Comparison of ENCODE assay signal across 23 cellular contexts in the genomic region with DNA sequence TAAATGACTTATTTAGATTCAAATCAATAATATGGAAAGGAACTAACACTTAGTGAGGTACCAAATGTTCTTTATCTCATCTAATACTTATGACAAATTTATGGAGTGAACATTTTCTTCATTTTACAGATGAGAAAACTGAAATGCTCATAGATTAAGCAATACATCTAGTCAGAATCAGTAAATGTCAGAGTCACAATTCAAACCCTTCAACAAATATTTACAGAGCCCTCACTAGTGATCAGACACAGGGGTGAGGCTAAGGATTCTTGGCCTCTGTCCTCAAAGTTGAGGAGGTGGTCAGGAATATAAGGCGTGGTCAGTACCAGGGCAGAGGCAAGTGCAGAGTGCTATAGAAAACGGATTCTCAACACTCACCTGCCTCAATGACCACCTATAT. TPM values are rescaled to one million over a fixed set of nuclear protein-coding genes. Genes with fewer than 3 reads are reported as not detected.
"Had no signal": no experiment of that assay in that cellular context is flagged by ENCODE, and none has a peak within 500 bp of the region (broad histone marks: within the 10 kb centered on the region; RNA-seq: fewer than 3 reads in every experiment).

No MANE protein-coding gene starts in this region.

- FAIRE-seq: colon, endothelial cell of umbilical vein, frontal cortex, kidney had no signal

- ATAC-seq: foreskin keratinocyte, gastroesophageal sphincter, heart left ventricle, left ventricle myocardium superior, mucosa of descending colon had no signal

- H3K9me3 ChIP-seq: lower lobe of right lung had no signal

- H3K4me2 ChIP-seq: hepatocyte had no signal

- H3K4me3 ChIP-seq: coronary artery, dorsolateral prefrontal cortex, esophagus muscularis mucosa, gastroesophageal sphincter, heart left ventricle, hepatocyte, lower lobe of right lung, mucosa of descending colon had no signal

- H3K4me1 Mint-ChIP-seq: immature natural killer cell, mesothelial cell of epicardium had no signal

- DNase-seq: dermis blood vessel endothelial cell; dorsolateral prefrontal cortex; effector CD4-positive, alpha-beta T cell; effector memory CD4-positive, alpha-beta T cell; foreskin keratinocyte; heart left ventricle; hypothalamus; immature natural killer cell; islet precursor cell; kidney; kidney glomerular epithelial cell; left ventricle myocardium superior; lower lobe of right lung; mesenchymal stem cell; mucosa of descending colon had no signal

- H3K27ac Mint-ChIP-seq: immature natural killer cell, mesothelial cell of epicardium had no signal

- H3K4me3 Mint-ChIP-seq: immature natural killer cell, mesothelial cell of epicardium had no signal

- H3K27me3 ChIP-seq: dorsolateral prefrontal cortex, esophagus muscularis mucosa, gastroesophageal sphincter, heart left ventricle, hepatocyte had no signal

- H3K4me1 ChIP-seq: esophagus muscularis mucosa, foreskin keratinocyte, gastroesophageal sphincter, heart left ventricle, lower lobe of right lung had no signal

- H3K79me2 ChIP-seq: hepatocyte had no signal

- H3K27ac ChIP-seq: coronary artery, dorsolateral prefrontal cortex, esophagus muscularis mucosa, foreskin keratinocyte, gastroesophageal sphincter, heart left ventricle, hepatocyte, lower lobe of right lung had no signal

- H2AFZ ChIP-seq: hepatocyte had no signal

- H3K36me3 ChIP-seq: esophagus muscularis mucosa, gastroesophageal sphincter, heart left ventricle, lower lobe of right lung had no signal

RNA-seq across cellular contexts. Expression of a gene that starts 54.8 kb away (rescaled TPM):
- total RNA-seq: endothelial cell of umbilical vein had no signal
- polyA plus RNA-seq: foreskin keratinocyte had no signal

RNA-seq across cellular contexts. Expression of a gene that starts 54.9 kb away (rescaled TPM):
- total RNA-seq: hepatocyte, mesothelial cell of epicardium had no signal
- polyA plus RNA-seq: hepatocyte, immature natural killer cell had no signal
